ENCODE assay signal across 8 cellular contexts in genomic region chr7:27031289-27032172, GRCh38.
DNase-seq lines count a peak whose midpoint lies in the region; ATAC-seq, FAIRE-seq and TF ChIP-seq lines count a peak whose summit lies in the region.

No MANE protein-coding gene starts in this region.

- POLR2A ChIA-PET in A549 (lab: Yijun Ruan, JAX), result no interaction called here
- POLR2A ChIA-PET in activated naive CD8-positive, alpha-beta T cell treated with anti-CD3 and anti-CD28 coated beads, Interleukin-2, amount 10 ng/mL, durations not matched to agents 7 days and 5 days (lab: Charles Lee), result interaction anchor here (2.0 kb wide), 1 partner anchor 65 kb away, joined by 6 read pairs; no protein-coding TSS in a partner anchor

- no peak for TF ChIP-seq POLR2A in A549 (IDR thresholded peaks at IDR 0.05; ENCODE audit: low read length)

- H3K36me3 Mint-ChIP-seq in activated naive CD8-positive, alpha-beta T cell treated with anti-CD3 and anti-CD28 coated beads, Interleukin-2, amount 10 ng/mL, durations not matched to agents 7 days and 5 days, result peaks cover 10% of the 10 kb centered on the region

- H3K4me2 ChIP-seq in A549, result peak overlapping the region; percentile 64

- no peak for TF ChIP-seq CTCF in A549 (IDR thresholded peaks at IDR 0.05)

- no peaks in the 10 kb centered on the region for H3K9me3 ChIP-seq in A549

- DNase-seq in A549 (ENCODE audit: low read depth in 1 of 2, low spot score in 1 of 2), result no peak
- no peak for DNase-seq in activated naive CD8-positive, alpha-beta T cell treated with anti-CD3 and anti-CD28 coated beads, Interleukin-2, amount 10 ng/mL, durations not matched to agents 7 days and 5 days
- DNase-seq in myocyte (ENCODE audit: low read depth), result peak; percentile 73
- DNase-seq in DMS 273 (lab: John Stamatoyannopoulos, UW; ENCODE audit: unreplicated experiment), result no peak
- DNase-seq in UCSD-AML1 (lab: John Stamatoyannopoulos, UW; ENCODE audit: unreplicated experiment), result no peak
- DNase-seq in activated effector memory CD4-positive, alpha-beta T cell treated with anti-CD3 and anti-CD28 coated beads, Interleukin-2, amount 50 U/mL, for 16 hours, result no peak

- H3K27ac ChIP-seq in A549, result no peak overlapping the region

- no peak overlapping the region for H3K4me3 ChIP-seq in A549

- TF ChIP-seq RAD21 in A549 (conservative IDR thresholded peaks at IDR 0.05 in 1 of 2, IDR thresholded peaks at IDR 0.05 in 1 of 2), result no peak

- H3K27me3 Mint-ChIP-seq in activated naive CD8-positive, alpha-beta T cell treated with anti-CD3 and anti-CD28 coated beads, Interleukin-2, amount 10 ng/mL, durations not matched to agents 7 days and 5 days, result no peaks in the 10 kb centered on the region

- no peak for FAIRE-seq in A549 (lab: Jason Lieb, UNC)

- peak overlapping the region; percentile 63 for H3K4me3 Mint-ChIP-seq in activated naive CD8-positive, alpha-beta T cell treated with anti-CD3 and anti-CD28 coated beads, Interleukin-2, amount 10 ng/mL, durations not matched to agents 7 days and 5 days

- ATAC-seq in A549 (peak; percentile 24 to 50; a peak in 4 of 6 replicates), GM18517 (IDR thresholded peaks at IDR 0.05; ENCODE audit: unreplicated experiment) (peak; percentile 65), HG03520 (IDR thresholded peaks at IDR 0.05; ENCODE audit: unreplicated experiment) (peak; percentile 67)
- ATAC-seq in activated naive CD8-positive, alpha-beta T cell treated with anti-CD3 and anti-CD28 coated beads, Interleukin-2, amount 10 ng/mL, durations not matched to agents 7 days and 5 days (ENCODE audit: low read depth), result peak; percentile 75

- peak overlapping the region; percentile 86 for H3K27ac Mint-ChIP-seq in activated naive CD8-positive, alpha-beta T cell treated with anti-CD3 and anti-CD28 coated beads, Interleukin-2, amount 10 ng/mL, durations not matched to agents 7 days and 5 days

- CTCF ChIA-PET in A549 (lab: Yijun Ruan, JAX), result no interaction called here

- 73% methylated on average over 8 of the region's 8 CpGs for WGBS in A549 (ENCODE audit: missing lambda C conversion rate)

- no peak for TF ChIP-seq EP300 in A549 (IDR thresholded peaks at IDR 0.05)

- H3K9me3 Mint-ChIP-seq in activated naive CD8-positive, alpha-beta T cell treated with anti-CD3 and anti-CD28 coated beads, Interleukin-2, amount 10 ng/mL, durations not matched to agents 7 days and 5 days, result no peaks in the 10 kb centered on the region

- peaks cover 12% of the 10 kb centered on the region; the same call in 2 of the 3 replicates for H3K4me1 ChIP-seq in A549

- peaks cover 11% of the 10 kb centered on the region for H3K4me1 Mint-ChIP-seq in activated naive CD8-positive, alpha-beta T cell treated with anti-CD3 and anti-CD28 coated beads, Interleukin-2, amount 10 ng/mL, durations not matched to agents 7 days and 5 days

TF ChIP-seq in A549, 52 proteins besides CTCF, POLR2A, EP300 and RAD21:
- peak; percentile 16 to 20; a peak in 1 of 4 replicates for TF ChIP-seq CEBPB (IDR thresholded peaks at IDR 0.05)
- no peak for TF ChIP-seq NFE2L2 (conservative IDR thresholded peaks at IDR 0.05; ENCODE audit: low read length)
